In genomic region chr2:10328667-10329583, GRCh38 we compare ENCODE assay signal across 2 cellular contexts.
TF ChIP-seq lines count a peak whose summit lies in the region.

No MANE protein-coding gene starts in this region.

TF ChIP-seq in SK-N-SH, 30 proteins besides CTCF, POLR2A, EP300 and RAD21:
- TF ChIP-seq MXI1 (IDR thresholded peaks at IDR 0.05; ENCODE audit: low read depth, low read length) (0 out of 2 replicates have a peak, but pooled peaks have one; percentile 14), IRF3 (IDR thresholded peaks at IDR 0.05; ENCODE audit: low read depth, low read length) (no peak)

TF ChIP-seq in H1, 55 proteins besides CTCF, POLR2A, EP300 and RAD21:
- no peak for TF ChIP-seq GTF2F1 (IDR thresholded peaks at IDR 0.05; ENCODE audit: borderline replicate concordance, low read depth, low read length)
- 0 out of 2 replicates have a peak, but pooled peaks have one; percentile 17 for TF ChIP-seq SRF (IDR thresholded peaks at IDR 0.05; ENCODE audit: low read depth, low read length)
- no peak for TF ChIP-seq CHD2 (IDR thresholded peaks at IDR 0.05; ENCODE audit: low read length)
- no peak for TF ChIP-seq ASH2L (IDR thresholded peaks at IDR 0.05; ENCODE audit: low read length)
- TF ChIP-seq EZH2 (IDR thresholded peaks at IDR 0.05; ENCODE audit: low read depth, low read length, severe bottlenecking), result no peak
